In genomic region chr7:46912692-46913091, GRCh38 we compare ENCODE assay signal across 7 cellular contexts.
"Had no signal": no experiment of that assay in that cellular context is flagged by ENCODE, and none has a peak within 500 bp of the region (broad histone marks: within the 10 kb centered on the region; RNA-seq: fewer than 3 reads in every experiment).

No MANE protein-coding gene starts in this region.

- FAIRE-seq: HepG2, HTR-8/SVneo, K562 had no signal

- H3K4me3 Mint-ChIP-seq: IgD-negative memory B cell had no signal

- ATAC-seq: HepG2, K562 had no signal

- H3K27ac ChIP-seq: HL-60 had no signal

- H3K4me3 ChIP-seq: K562 had no signal

- DNase-seq: KBM-7, KG1 had no signal

- H3K4me1 Mint-ChIP-seq: IgD-negative memory B cell had no signal

- H3K36me3 Mint-ChIP-seq: IgD-negative memory B cell had no signal

- H3K27ac Mint-ChIP-seq: IgD-negative memory B cell had no signal

- H3K27me3 Mint-ChIP-seq: IgD-negative memory B cell had no signal
